ENCODE assay signal across 1 cellular context in genomic region chr7:137953043-137953691, GRCh38.
TF ChIP-seq lines count a peak whose summit lies in the region.

No MANE protein-coding gene starts in this region.

TF ChIP-seq in GM23338, 12 proteins besides CTCF, POLR2A, EP300 and RAD21 (continued from another document):
- no peak for TF ChIP-seq ZNF462 (CRISPR knock-in tag; IDR thresholded peaks at IDR 0.05)
- TF ChIP-seq ZNF114 (CRISPR knock-in tag; IDR thresholded peaks at IDR 0.05): no peak
- TF ChIP-seq POLR2AphosphoS5 (IDR thresholded peaks at IDR 0.05; ENCODE audit: low read depth): no peak
- TF ChIP-seq ETS1 (IDR thresholded peaks at IDR 0.05): no peak
- no peak for TF ChIP-seq STAT1 (IDR thresholded peaks at IDR 0.05; ENCODE audit: unreplicated experiment)
